Comparison of ENCODE assay signal across 25 cellular contexts in the genomic region with DNA sequence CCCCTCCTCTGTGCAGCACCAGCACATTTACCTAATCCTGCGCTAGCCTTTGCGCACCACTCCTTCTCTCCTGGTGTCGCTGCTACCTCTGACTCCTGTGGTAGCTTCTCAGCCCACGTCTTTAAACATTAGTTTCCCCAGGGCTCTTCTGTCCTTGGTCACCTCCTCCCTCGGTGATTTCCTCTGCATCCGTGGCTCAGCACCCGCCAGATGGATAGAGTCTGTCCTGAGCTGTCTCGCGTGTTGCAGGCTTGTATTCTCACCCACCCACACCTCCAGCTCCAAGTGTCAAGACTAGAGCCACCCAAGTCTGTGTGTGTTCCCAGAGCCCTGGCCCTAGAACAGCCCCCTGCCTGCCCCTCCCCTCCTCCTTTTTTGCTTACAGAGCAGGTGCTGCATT.
"Had no signal": no experiment of that assay in that cellular context is flagged by ENCODE, and none has a peak within 500 bp of the region (broad histone marks: within the 10 kb centered on the region; RNA-seq: fewer than 3 reads in every experiment).

No MANE protein-coding gene starts in this region.

- H3K9me3 Mint-ChIP-seq: naive thymus-derived CD8-positive, alpha-beta T cell; stimulated activated naive CD8-positive, alpha-beta T cell treated with anti-CD3 and anti-CD28 coated beads, Interleukin-15, amount 100 ng/mL, for 72 hours had no signal

- DNase-seq: dermis blood vessel endothelial cell; effector memory CD4-positive, alpha-beta T cell; erythroblast; esophagus squamous epithelium; foreskin melanocyte; left ventricle myocardium superior; lower lobe of right lung; naive thymus-derived CD8-positive, alpha-beta T cell; stimulated activated CD4-positive, alpha-beta T cell treated with anti-CD3 and anti-CD28 coated beads, Interleukin-12 subunit alpha, Interleukin-12 subunit beta, amount 100 ng/mL, for 4 hours; stimulated activated CD4-positive, alpha-beta T cell treated with anti-CD3 and anti-CD28 coated beads, Interleukin-1b, Interleukin-23, amount 100 ng/mL, for 48 hours; stimulated activated CD4-positive, alpha-beta T cell treated with anti-CD3 and anti-CD28 coated beads, Interleukin-4, amount 100 ng/mL, for 1 hour; stimulated activated CD8-positive, alpha-beta memory T cell treated with anti-CD3 and anti-CD28 coated beads, Interleukin-4, amount 100 ng/mL, for 48 hours; stimulated activated naive CD4-positive, alpha-beta T cell; stimulated activated naive CD8-positive, alpha-beta T cell treated with anti-CD3 and anti-CD28 coated beads, Interleukin-15, amount 100 ng/mL, for 72 hours; transverse colon; upper lobe of right lung; uterus had no signal

- H3K4me2 ChIP-seq: smooth muscle cell had no signal

- H3K4me3 ChIP-seq: coronary artery, esophagus squamous epithelium, lower lobe of right lung, right atrium auricular region, smooth muscle cell, suprapubic skin, transverse colon, upper lobe of right lung, uterus had no signal

- H3K4me1 Mint-ChIP-seq: naive thymus-derived CD8-positive, alpha-beta T cell; stimulated activated naive CD8-positive, alpha-beta T cell treated with anti-CD3 and anti-CD28 coated beads, Interleukin-15, amount 100 ng/mL, for 72 hours had no signal

- ATAC-seq: left ventricle myocardium superior; lower lobe of right lung; naive thymus-derived CD8-positive, alpha-beta T cell; stimulated activated naive CD8-positive, alpha-beta T cell treated with anti-CD3 and anti-CD28 coated beads, Interleukin-15, amount 100 ng/mL, for 72 hours; upper lobe of right lung had no signal

- H3K27ac Mint-ChIP-seq: progenitor cell of endocrine pancreas; stimulated activated naive CD8-positive, alpha-beta T cell treated with anti-CD3 and anti-CD28 coated beads, Interleukin-15, amount 100 ng/mL, for 72 hours had no signal

- H3K36me3 Mint-ChIP-seq: naive thymus-derived CD8-positive, alpha-beta T cell had no signal

- H2AFZ ChIP-seq: parathyroid adenoma had no signal

- H3K4me3 Mint-ChIP-seq: naive thymus-derived CD8-positive, alpha-beta T cell; stimulated activated naive CD8-positive, alpha-beta T cell treated with anti-CD3 and anti-CD28 coated beads, Interleukin-15, amount 100 ng/mL, for 72 hours had no signal

- H3K4me1 ChIP-seq: lower lobe of right lung, parathyroid adenoma, upper lobe of right lung had no signal

- H3K36me3 ChIP-seq: esophagus squamous epithelium, lower lobe of right lung, right atrium auricular region, suprapubic skin, transverse colon, upper lobe of right lung, uterus had no signal

- H3K9me3 ChIP-seq: esophagus squamous epithelium, lower lobe of right lung, right atrium auricular region, suprapubic skin, transverse colon, upper lobe of right lung, uterus had no signal

- H3K9ac ChIP-seq: parathyroid adenoma had no signal

- H3K27ac ChIP-seq: coronary artery, esophagus squamous epithelium, lower lobe of right lung, parathyroid adenoma, right atrium auricular region, suprapubic skin, transverse colon, upper lobe of right lung, uterus had no signal

- FAIRE-seq: endothelial cell of umbilical vein, keratinocyte had no signal

- H3K27me3 ChIP-seq: right atrium auricular region, suprapubic skin, upper lobe of right lung, uterus had no signal
